1 cellular context compared by ENCODE assay signal in genomic region chr17:82304826-82305726, GRCh38.
TF ChIP-seq lines count a peak whose summit lies in the region.

No MANE protein-coding gene starts in this region.

TF ChIP-seq in HepG2, 621 proteins besides CTCF, POLR2A, EP300 and RAD21 (continued from another document and continues in another):
- TF ChIP-seq TIGD3 (CRISPR knock-in tag; IDR thresholded peaks at IDR 0.05; ENCODE audit: borderline replicate concordance) (no peak), ZNF563 (CRISPR knock-in tag; IDR thresholded peaks at IDR 0.05) (peak; percentile 76; the same call in 1 of the 2 replicates), ZNF496 (CRISPR knock-in tag; IDR thresholded peaks at IDR 0.05; ENCODE audit: insufficient replicate concordance) (no peak), ZBTB7B (CRISPR knock-in tag; IDR thresholded peaks at IDR 0.05) (peak; percentile 83; the same call in 1 of the 2 replicates), ZNF451 (CRISPR knock-in tag; IDR thresholded peaks at IDR 0.05) (no peak; the same call in 1 of the 2 replicates), MYPOP (CRISPR knock-in tag; IDR thresholded peaks at IDR 0.05) (no peak), SIX1 (CRISPR knock-in tag; IDR thresholded peaks at IDR 0.05; ENCODE audit: borderline replicate concordance) (no peak), NR2C2 (CRISPR knock-in tag; IDR thresholded peaks at IDR 0.05; ENCODE audit: borderline replicate concordance) (no peak), ZBTB4 (CRISPR knock-in tag; IDR thresholded peaks at IDR 0.05; ENCODE audit: borderline replicate concordance) (0 out of 2 replicates have a peak, but pooled peaks have one; percentile 26), SIX4 (CRISPR knock-in tag; IDR thresholded peaks at IDR 0.05) (no peak), ZNF256 (CRISPR knock-in tag; conservative IDR thresholded peaks at IDR 0.05) (no peak), CEBPG (CRISPR knock-in tag; IDR thresholded peaks at IDR 0.05) (no peak), ARHGAP35 (CRISPR knock-in tag; IDR thresholded peaks at IDR 0.05; ENCODE audit: borderline replicate concordance) (no peak; the same call in 1 of the 2 replicates), ZNF790 (CRISPR knock-in tag; IDR thresholded peaks at IDR 0.05; ENCODE audit: borderline replicate concordance) (no peak), RXRB (CRISPR knock-in tag; IDR thresholded peaks at IDR 0.05; ENCODE audit: borderline replicate concordance) (0 out of 2 replicates have a peak, but pooled peaks have one; percentile 45), MED1 (CRISPR knock-in tag; IDR thresholded peaks at IDR 0.05) (0 out of 2 replicates have a peak, but pooled peaks have one; percentile 28), ZNF264 (CRISPR knock-in tag; IDR thresholded peaks at IDR 0.05) (0 out of 2 replicates have a peak, but pooled peaks have one; percentile 19), ZNF7 (CRISPR knock-in tag; IDR thresholded peaks at IDR 0.05) (no peak), CHD2 (IDR thresholded peaks at IDR 0.05; ENCODE audit: low read depth, low read length) (no peak), NCOR1 (IDR thresholded peaks at IDR 0.05; ENCODE audit: borderline replicate concordance, low read length) (no peak), ZNF766 (CRISPR knock-in tag; IDR thresholded peaks at IDR 0.05; ENCODE audit: borderline replicate concordance) (peak; percentile 27; the same call in 1 of the 2 replicates), NCOA2 (CRISPR knock-in tag; IDR thresholded peaks at IDR 0.05) (peak; percentile 33; the same call in 1 of the 2 replicates), MTA1 (CRISPR knock-in tag; IDR thresholded peaks at IDR 0.05; ENCODE audit: borderline replicate concordance) (no peak), ZNF576 (CRISPR knock-in tag; IDR thresholded peaks at IDR 0.05) (0 out of 2 replicates have a peak, but pooled peaks have one; percentile 55), CSRNP1 (CRISPR knock-in tag; IDR thresholded peaks at IDR 0.05) (no peak), LCORL (IDR thresholded peaks at IDR 0.05) (no peak), LCORL (CRISPR knock-in tag; IDR thresholded peaks at IDR 0.05) (0 out of 2 replicates have a peak, but pooled peaks have one; percentile 44), ZNF740 (CRISPR knock-in tag; IDR thresholded peaks at IDR 0.05) (0 out of 2 replicates have a peak, but pooled peaks have one; percentile 19), ZMYM2 (CRISPR knock-in tag; IDR thresholded peaks at IDR 0.05) (no peak), ZFP82 (CRISPR knock-in tag; IDR thresholded peaks at IDR 0.05; ENCODE audit: borderline replicate concordance) (no peak), BHLHE40 (IDR thresholded peaks at IDR 0.05; ENCODE audit: low read length) (peak; percentile 34), ZNF672 (CRISPR knock-in tag; IDR thresholded peaks at IDR 0.05) (no peak), PCBP2 (optimal IDR thresholded peaks at IDR 0.05; ENCODE audit: low read depth, low read length, poor library complexity, severe bottlenecking) (no peak)
- TF ChIP-seq, protein P1, sequence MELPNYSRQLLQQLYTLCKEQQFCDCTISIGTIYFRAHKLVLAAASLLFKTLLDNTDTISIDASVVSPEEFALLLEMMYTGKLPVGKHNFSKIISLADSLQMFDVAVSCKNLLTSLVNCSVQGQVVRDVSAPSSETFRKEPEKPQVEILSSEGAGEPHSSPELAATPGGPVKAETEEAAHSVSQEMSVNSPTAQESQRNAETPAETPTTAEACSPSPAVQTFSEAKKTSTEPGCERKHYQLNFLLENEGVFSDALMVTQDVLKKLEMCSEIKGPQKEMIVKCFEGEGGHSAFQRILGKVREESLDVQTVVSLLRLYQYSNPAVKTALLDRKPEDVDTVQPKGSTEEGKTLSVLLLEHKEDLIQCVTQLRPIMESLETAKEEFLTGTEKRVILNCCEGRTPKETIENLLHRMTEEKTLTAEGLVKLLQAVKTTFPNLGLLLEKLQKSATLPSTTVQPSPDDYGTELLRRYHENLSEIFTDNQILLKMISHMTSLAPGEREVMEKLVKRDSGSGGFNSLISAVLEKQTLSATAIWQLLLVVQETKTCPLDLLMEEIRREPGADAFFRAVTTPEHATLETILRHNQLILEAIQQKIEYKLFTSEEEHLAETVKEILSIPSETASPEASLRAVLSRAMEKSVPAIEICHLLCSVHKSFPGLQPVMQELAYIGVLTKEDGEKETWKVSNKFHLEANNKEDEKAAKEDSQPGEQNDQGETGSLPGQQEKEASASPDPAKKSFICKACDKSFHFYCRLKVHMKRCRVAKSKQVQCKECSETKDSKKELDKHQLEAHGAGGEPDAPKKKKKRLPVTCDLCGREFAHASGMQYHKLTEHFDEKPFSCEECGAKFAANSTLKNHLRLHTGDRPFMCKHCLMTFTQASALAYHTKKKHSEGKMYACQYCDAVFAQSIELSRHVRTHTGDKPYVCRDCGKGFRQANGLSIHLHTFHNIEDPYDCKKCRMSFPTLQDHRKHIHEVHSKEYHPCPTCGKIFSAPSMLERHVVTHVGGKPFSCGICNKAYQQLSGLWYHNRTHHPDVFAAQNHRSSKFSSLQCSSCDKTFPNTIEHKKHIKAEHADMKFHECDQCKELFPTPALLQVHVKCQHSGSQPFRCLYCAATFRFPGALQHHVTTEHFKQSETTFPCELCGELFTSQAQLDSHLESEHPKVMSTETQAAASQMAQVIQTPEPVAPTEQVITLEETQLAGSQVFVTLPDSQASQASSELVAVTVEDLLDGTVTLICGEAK (IDR thresholded peaks at IDR 0.05) = no peak
- TF ChIP-seq, protein P1 (CRISPR knock-in tag; IDR thresholded peaks at IDR 0.05) = 0 out of 2 replicates have a peak, but pooled peaks have one; percentile 21
- TF ChIP-seq, protein P2, sequence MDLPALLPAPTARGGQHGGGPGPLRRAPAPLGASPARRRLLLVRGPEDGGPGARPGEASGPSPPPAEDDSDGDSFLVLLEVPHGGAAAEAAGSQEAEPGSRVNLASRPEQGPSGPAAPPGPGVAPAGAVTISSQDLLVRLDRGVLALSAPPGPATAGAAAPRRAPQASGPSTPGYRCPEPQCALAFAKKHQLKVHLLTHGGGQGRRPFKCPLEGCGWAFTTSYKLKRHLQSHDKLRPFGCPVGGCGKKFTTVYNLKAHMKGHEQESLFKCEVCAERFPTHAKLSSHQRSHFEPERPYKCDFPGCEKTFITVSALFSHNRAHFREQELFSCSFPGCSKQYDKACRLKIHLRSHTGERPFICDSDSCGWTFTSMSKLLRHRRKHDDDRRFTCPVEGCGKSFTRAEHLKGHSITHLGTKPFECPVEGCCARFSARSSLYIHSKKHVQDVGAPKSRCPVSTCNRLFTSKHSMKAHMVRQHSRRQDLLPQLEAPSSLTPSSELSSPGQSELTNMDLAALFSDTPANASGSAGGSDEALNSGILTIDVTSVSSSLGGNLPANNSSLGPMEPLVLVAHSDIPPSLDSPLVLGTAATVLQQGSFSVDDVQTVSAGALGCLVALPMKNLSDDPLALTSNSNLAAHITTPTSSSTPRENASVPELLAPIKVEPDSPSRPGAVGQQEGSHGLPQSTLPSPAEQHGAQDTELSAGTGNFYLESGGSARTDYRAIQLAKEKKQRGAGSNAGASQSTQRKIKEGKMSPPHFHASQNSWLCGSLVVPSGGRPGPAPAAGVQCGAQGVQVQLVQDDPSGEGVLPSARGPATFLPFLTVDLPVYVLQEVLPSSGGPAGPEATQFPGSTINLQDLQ (CRISPR knock-in tag; IDR thresholded peaks at IDR 0.05) = peak; percentile 42; the same call in 1 of the 2 replicates
- TF ChIP-seq, protein P3, sequence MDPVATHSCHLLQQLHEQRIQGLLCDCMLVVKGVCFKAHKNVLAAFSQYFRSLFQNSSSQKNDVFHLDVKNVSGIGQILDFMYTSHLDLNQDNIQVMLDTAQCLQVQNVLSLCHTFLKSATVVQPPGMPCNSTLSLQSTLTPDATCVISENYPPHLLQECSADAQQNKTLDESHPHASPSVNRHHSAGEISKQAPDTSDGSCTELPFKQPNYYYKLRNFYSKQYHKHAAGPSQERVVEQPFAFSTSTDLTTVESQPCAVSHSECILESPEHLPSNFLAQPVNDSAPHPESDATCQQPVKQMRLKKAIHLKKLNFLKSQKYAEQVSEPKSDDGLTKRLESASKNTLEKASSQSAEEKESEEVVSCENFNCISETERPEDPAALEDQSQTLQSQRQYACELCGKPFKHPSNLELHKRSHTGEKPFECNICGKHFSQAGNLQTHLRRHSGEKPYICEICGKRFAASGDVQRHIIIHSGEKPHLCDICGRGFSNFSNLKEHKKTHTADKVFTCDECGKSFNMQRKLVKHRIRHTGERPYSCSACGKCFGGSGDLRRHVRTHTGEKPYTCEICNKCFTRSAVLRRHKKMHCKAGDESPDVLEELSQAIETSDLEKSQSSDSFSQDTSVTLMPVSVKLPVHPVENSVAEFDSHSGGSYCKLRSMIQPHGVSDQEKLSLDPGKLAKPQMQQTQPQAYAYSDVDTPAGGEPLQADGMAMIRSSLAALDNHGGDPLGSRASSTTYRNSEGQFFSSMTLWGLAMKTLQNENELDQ (CRISPR knock-in tag; IDR thresholded peaks at IDR 0.05; ENCODE audit: borderline replicate concordance) = no peak
